1 cellular context compared by ENCODE assay signal in the genomic region with DNA sequence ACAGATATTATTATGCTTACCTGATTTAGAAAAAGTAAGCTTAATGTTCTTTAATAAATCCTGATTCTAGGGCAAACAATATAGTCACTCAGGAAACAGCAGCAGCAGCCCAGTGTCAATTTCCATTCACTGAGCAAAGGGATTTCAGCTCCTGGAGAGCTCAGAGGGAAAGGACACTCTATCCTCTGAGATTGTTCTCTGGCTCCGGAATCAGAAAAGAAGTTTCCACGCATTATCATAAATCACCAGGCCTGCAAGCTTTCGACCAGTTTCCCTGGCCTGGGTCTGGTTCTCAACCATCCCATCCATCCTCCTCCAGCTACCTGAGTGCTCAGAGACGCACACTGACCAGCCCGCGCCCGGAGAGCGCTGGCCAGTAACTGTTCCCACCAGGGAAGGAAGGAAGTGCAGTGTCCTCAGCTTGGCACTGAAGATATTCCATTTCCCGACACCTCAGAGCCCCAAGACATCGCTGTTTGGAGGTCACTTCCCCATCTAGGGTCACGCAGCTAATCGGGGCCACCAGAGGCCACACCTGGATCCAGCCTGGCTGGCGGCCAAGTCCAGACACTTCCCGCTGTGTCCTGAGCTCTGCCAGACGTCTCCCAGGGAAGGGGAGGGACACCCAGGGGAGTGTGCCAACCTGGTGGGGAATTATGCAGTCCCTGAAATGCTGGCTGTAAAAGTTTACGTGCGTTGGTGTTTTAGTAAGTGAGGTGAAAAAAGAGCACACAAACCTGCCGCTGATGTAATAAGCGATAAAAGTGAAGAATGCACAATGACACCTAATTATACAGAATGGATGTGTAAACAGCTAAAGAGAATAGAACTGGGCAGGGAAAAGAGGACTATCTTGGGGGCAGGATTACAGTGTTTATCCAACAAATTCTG.
A peak's percentile ranks its signal among the peaks of the same experiment; 100 is the strongest.
TF ChIP-seq lines count a peak whose summit lies in the region.

No MANE protein-coding gene starts in this region.

TF ChIP-seq in Ishikawa, 13 proteins besides CTCF, POLR2A, EP300 and RAD21 (continued from another document):
- TF ChIP-seq CEBPB (IDR thresholded peaks at IDR 0.05) (peak; percentile 47; the same call in 1 of the 2 replicates), YY1 (IDR thresholded peaks at IDR 0.05; ENCODE audit: low read depth) (no peak), CREB1 (IDR thresholded peaks at IDR 0.05; ENCODE audit: low read depth) (no peak), TAF1 (IDR thresholded peaks at IDR 0.05; ENCODE audit: low read depth) (no peak), TCF12 (IDR thresholded peaks at IDR 0.05; ENCODE audit: low read depth) (peak; percentile 93), EGR1 (IDR thresholded peaks at IDR 0.05) (no peak), NFIC (IDR thresholded peaks at IDR 0.05) (peak; percentile 97)
- TF ChIP-seq, protein P1, sequence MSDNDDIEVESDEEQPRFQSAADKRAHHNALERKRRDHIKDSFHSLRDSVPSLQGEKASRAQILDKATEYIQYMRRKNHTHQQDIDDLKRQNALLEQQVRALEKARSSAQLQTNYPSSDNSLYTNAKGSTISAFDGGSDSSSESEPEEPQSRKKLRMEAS (IDR thresholded peaks at IDR 0.05), result no peak; the same call in 1 of the 2 replicates
TF ChIP-seq in Ishikawa: peak in this region for 6.
